In the genomic region with DNA sequence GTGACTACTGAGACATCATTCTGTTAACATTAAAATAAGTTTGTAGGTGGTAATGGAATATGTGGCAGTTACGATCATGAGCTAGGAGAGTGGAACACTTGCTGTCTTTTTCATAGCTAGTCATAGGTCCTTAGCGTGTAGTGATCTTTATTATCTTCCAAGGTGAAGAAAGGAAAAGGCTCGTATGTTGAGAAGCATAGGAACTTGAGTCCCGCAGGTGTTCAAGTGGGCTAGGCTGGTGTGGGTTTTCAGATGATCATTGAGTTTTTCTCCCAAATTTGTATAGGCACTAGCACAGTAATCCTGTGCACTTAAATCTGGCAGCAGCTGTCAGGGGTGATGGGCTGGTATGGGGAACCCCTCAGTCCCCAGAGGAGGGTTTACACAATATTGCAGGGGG, we compare ENCODE assay signal across 1 cellular context.
TF ChIP-seq lines count a peak whose summit lies in the region.

No MANE protein-coding gene starts in this region.

TF ChIP-seq in GM12878, 131 proteins besides CTCF, POLR2A, EP300 and RAD21:
- TF ChIP-seq, protein P1, sequence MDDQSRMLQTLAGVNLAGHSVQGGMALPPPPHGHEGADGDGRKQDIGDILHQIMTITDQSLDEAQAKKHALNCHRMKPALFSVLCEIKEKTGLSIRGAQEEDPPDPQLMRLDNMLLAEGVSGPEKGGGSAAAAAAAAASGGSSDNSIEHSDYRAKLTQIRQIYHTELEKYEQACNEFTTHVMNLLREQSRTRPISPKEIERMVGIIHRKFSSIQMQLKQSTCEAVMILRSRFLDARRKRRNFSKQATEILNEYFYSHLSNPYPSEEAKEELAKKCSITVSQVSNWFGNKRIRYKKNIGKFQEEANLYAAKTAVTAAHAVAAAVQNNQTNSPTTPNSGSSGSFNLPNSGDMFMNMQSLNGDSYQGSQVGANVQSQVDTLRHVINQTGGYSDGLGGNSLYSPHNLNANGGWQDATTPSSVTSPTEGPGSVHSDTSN (IDR thresholded peaks at IDR 0.05; ENCODE audit: insufficient replicate concordance, low read depth, low read length) = no peak
- TF ChIP-seq, protein P2, sequence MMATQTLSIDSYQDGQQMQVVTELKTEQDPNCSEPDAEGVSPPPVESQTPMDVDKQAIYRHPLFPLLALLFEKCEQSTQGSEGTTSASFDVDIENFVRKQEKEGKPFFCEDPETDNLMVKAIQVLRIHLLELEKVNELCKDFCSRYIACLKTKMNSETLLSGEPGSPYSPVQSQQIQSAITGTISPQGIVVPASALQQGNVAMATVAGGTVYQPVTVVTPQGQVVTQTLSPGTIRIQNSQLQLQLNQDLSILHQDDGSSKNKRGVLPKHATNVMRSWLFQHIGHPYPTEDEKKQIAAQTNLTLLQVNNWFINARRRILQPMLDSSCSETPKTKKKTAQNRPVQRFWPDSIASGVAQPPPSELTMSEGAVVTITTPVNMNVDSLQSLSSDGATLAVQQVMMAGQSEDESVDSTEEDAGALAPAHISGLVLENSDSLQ (IDR thresholded peaks at IDR 0.05) = no peak
- TF ChIP-seq, protein P3, sequence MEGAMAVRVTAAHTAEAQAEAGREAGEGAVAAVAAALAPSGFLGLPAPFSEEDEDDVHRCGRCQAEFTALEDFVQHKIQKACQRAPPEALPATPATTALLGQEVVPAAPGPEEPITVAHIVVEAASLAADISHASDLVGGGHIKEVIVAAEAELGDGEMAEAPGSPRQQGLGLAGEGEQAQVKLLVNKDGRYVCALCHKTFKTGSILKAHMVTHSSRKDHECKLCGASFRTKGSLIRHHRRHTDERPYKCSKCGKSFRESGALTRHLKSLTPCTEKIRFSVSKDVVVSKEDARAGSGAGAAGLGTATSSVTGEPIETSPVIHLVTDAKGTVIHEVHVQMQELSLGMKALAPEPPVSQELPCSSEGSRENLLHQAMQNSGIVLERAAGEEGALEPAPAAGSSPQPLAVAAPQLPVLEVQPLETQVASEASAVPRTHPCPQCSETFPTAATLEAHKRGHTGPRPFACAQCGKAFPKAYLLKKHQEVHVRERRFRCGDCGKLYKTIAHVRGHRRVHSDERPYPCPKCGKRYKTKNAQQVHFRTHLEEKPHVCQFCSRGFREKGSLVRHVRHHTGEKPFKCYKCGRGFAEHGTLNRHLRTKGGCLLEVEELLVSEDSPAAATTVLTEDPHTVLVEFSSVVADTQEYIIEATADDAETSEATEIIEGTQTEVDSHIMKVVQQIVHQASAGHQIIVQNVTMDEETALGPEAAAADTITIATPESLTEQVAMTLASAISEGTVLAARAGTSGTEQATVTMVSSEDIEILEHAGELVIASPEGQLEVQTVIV (IDR thresholded peaks at IDR 0.05; ENCODE audit: borderline replicate concordance, partially characterized antibody) = no peak
- TF ChIP-seq ZZZ3 (IDR thresholded peaks at IDR 0.05; ENCODE audit: control insufficient read depth, insufficient read length, low read depth) = no peak
- no peak for TF ChIP-seq HDGF (IDR thresholded peaks at IDR 0.05)
- no peak for TF ChIP-seq BACH1 (IDR thresholded peaks at IDR 0.05; ENCODE audit: borderline replicate concordance)
- TF ChIP-seq STAT3 (IDR thresholded peaks at IDR 0.05; ENCODE audit: low read depth, low read length) = no peak
- TF ChIP-seq PAX5 (IDR thresholded peaks at IDR 0.05; ENCODE audit: borderline replicate concordance, low read depth, low read length) = no peak
